21 cellular contexts compared by ENCODE assay signal in genomic region chr10:3631709-3632330, GRCh38.
DNase-seq lines count a peak whose midpoint lies in the region; ATAC-seq, FAIRE-seq and TF ChIP-seq lines count a peak whose summit lies in the region.
"Had no signal": no experiment of that assay in that cellular context is flagged by ENCODE, and none has a peak within 500 bp of the region (broad histone marks: within the 10 kb centered on the region; RNA-seq: fewer than 3 reads in every experiment).

No MANE protein-coding gene starts in this region.

- CTCF ChIA-PET in mammary epithelial cell (lab: Charles Lee; ENCODE audit: low non-redundant PET) (no interaction called here), MCF 10A (lab: Yijun Ruan, JAX) (interaction anchor here (0.5 to 0.7 kb wide), 3 partner anchors 78 to 175 kb away, joined by 3 to 4 read pairs (median 3); no protein-coding TSS in a partner anchor), K562 (lab: Yijun Ruan, JAX; ENCODE audit: low intra/inter-chr PET ratio) (no interaction called here)

- H3K36me3 ChIP-seq in mammary epithelial cell (ENCODE audit: insufficient read depth, low read length): no peaks in the 10 kb centered on the region
- H3K36me3 ChIP-seq in K562 (ENCODE audit: control insufficient read depth, insufficient read depth, low read length): no peaks in the 10 kb centered on the region
- H3K36me3 ChIP-seq: left lung, right lobe of liver, upper lobe of left lung had no signal

- no TSS peak for BruUV-seq in mammary epithelial cell (replicated peaks; lab: Mats Ljungman, UMichigan)
- BruUV-seq in MCF 10A (replicated peaks; lab: Mats Ljungman, UMichigan): no TSS peak
- BruUV-seq in K562 (replicated peaks; lab: Mats Ljungman, UMichigan): no TSS peak

- dilution Hi-C loops in mammary epithelial cell (cut with HindIII; ENCODE audit: low sequenced_read_pairs): no loop called here

- H3K9me3 ChIP-seq in mammary epithelial cell (replicated peaks; ENCODE audit: insufficient read depth, low read length): no peaks in the 10 kb centered on the region
- H3K9me3 ChIP-seq in K562 (replicated peaks; ENCODE audit: control insufficient read depth, insufficient read depth, low read depth, low read length): no peaks in the 10 kb centered on the region
- H3K9me3 ChIP-seq: left lung, right lobe of liver, upper lobe of left lung had no signal

- no peak for TF ChIP-seq RAD21 in K562 (CRISPR knock-in tag; conservative IDR thresholded peaks at IDR 0.05 in 1 of 2, IDR thresholded peaks at IDR 0.05 in 1 of 2)

- no peak overlapping the region for H3K4me3 Mint-ChIP-seq in MCF 10A (ENCODE audit: unreplicated experiment)
- no peak overlapping the region for H3K4me3 Mint-ChIP-seq in stimulated activated naive B cell treated with anti-CD40 and anti-IgM and Interleukin-4, amounts not matched to agents 10 μg/mL and 1 μg/mL and 100 μg/mL, for 72 hours
- H3K4me3 Mint-ChIP-seq: activated naive CD8-positive, alpha-beta T cell; activated T-helper 1 cell treated with anti-CD3 and anti-CD28 coated beads, Interleukin-12 subunit alpha, Interleukin-12 subunit beta, Interleukin-2, Interleukin-4 antibody, amounts not matched to agents 30 ng/mL and 10 ng/mL and 1 ng/mL, durations not matched to agents 14 hours and 24 hours and 36 hours; B cell; natural killer cell; T-helper 2 cell treated with Interferon-gamma antibody and Interleukin-4, amounts not matched to agents 5 μg/mL and 100 μg/mL, for 36 hours had no signal

- H3K9ac ChIP-seq in mammary epithelial cell (ENCODE audit: insufficient read depth, low read length): no peak overlapping the region
- no peak overlapping the region for H3K9ac ChIP-seq in K562 (ENCODE audit: insufficient read depth in 1 of 2, low read depth in 2 of 2, low read length in 2 of 2)

- no peak for TF ChIP-seq EP300 in K562 (IDR thresholded peaks at IDR 0.05; ENCODE audit: low read length)

- no peaks in the 10 kb centered on the region for H3K9me1 ChIP-seq in K562 (ENCODE audit: control insufficient read depth, insufficient read depth, low read length)

- H3K4me1 ChIP-seq in mammary epithelial cell (ENCODE audit: insufficient read depth, low read length) (peaks cover 20% of the 10 kb centered on the region), K562 (replicated peaks in 1 of 2; ENCODE audit: control insufficient read depth in 2 of 2, insufficient read depth in 2 of 2, low read length in 2 of 2) (no peaks in the 10 kb centered on the region)
- H3K4me1 ChIP-seq: left lung, right lobe of liver, upper lobe of left lung had no signal

- H3K27ac Mint-ChIP-seq in MCF 10A (ENCODE audit: low read depth, unreplicated experiment): no peak overlapping the region
- no peak overlapping the region for H3K27ac Mint-ChIP-seq in stimulated activated naive B cell treated with anti-CD40 and anti-IgM and Interleukin-4, amounts not matched to agents 10 μg/mL and 1 μg/mL and 100 μg/mL, for 72 hours
- H3K27ac Mint-ChIP-seq: activated naive CD8-positive, alpha-beta T cell; activated T-helper 1 cell treated with anti-CD3 and anti-CD28 coated beads, Interleukin-12 subunit alpha, Interleukin-12 subunit beta, Interleukin-2, Interleukin-4 antibody, amounts not matched to agents 30 ng/mL and 10 ng/mL and 1 ng/mL, durations not matched to agents 14 hours and 24 hours and 36 hours; B cell; natural killer cell; T-helper 2 cell treated with Interferon-gamma antibody and Interleukin-4, amounts not matched to agents 5 μg/mL and 100 μg/mL, for 36 hours had no signal

- no peak overlapping the region for H3K27ac ChIP-seq in mammary epithelial cell (ENCODE audit: insufficient read depth, low read depth, low read length)
- no peak overlapping the region for H3K27ac ChIP-seq in K562 (ENCODE audit: extremely low read depth, low read depth, low read length)
- H3K27ac ChIP-seq: left lung, right lobe of liver, upper lobe of left lung had no signal

- DNase-seq in mammary epithelial cell (peak; percentile 57), MCF 10A (ENCODE audit: unreplicated experiment) (no peak), K562 (ENCODE audit: extremely low read depth in 1 of 4, low spot score in 3 of 4) (no peak), left kidney (ENCODE audit: low read depth, low spot score) (peak; percentile 35), activated gamma-delta T cell treated with Interleukin-2 at 50 U/mL for 16 hours (no peak)
- DNase-seq in effector CD8-positive, alpha-beta T cell (lab: John Stamatoyannopoulos, UW): no peak
- no peak for DNase-seq in stimulated activated naive B cell treated with anti-CD40 and anti-IgM and Interleukin-4, amounts not matched to agents 10 μg/mL and 1 μg/mL and 100 μg/mL, for 72 hours
- DNase-seq: activated CD4-positive, alpha-beta T cell treated with anti-CD3 and anti-CD28 coated beads, Interleukin-2, amount 50 U/mL, for 1 hour; left lung; MV-4-11; natural killer cell; NCI-H146; NCI-H510A treated with DMSO at 0.1 percent for 48 hours; right lobe of liver; upper lobe of left lung had no signal

- no peak overlapping the region for H2AFZ ChIP-seq in mammary epithelial cell (ENCODE audit: low read depth, low read length)
- no peak overlapping the region for H2AFZ ChIP-seq in K562 (ENCODE audit: low read depth, low read length)

- peaks cover 9% of the 10 kb centered on the region for H3K4me1 Mint-ChIP-seq in MCF 10A (ENCODE audit: insufficient read depth, unreplicated experiment)
- H3K4me1 Mint-ChIP-seq in stimulated activated naive B cell treated with anti-CD40 and anti-IgM and Interleukin-4, amounts not matched to agents 10 μg/mL and 1 μg/mL and 100 μg/mL, for 72 hours: peaks cover 3 to 5% of the 10 kb centered on the region in 2 donors
- H3K4me1 Mint-ChIP-seq: natural killer cell had no signal

- H4K20me1 ChIP-seq in mammary epithelial cell (ENCODE audit: insufficient read depth, low read length) (no peaks in the 10 kb centered on the region), K562 (replicated peaks; ENCODE audit: control insufficient read depth, insufficient read depth, low read length) (peaks cover 3% of the 10 kb centered on the region; the same call in 1 of the 2 replicates)

- WGBS in mammary epithelial cell (ENCODE audit: low coverage, missing lambda C conversion rate): 62% methylated on average over 5 of the region's 5 CpGs
- WGBS in K562 (ENCODE audit: insufficient coverage, low coverage, missing lambda C conversion rate): 5% methylated on average over 5 of the region's 5 CpGs

- no peaks in the 10 kb centered on the region for H3K27me3 Mint-ChIP-seq in MCF 10A (ENCODE audit: insufficient read depth, unreplicated experiment)
- peaks cover 2 to 8% of the 10 kb centered on the region in 2 donors for H3K27me3 Mint-ChIP-seq in stimulated activated naive B cell treated with anti-CD40 and anti-IgM and Interleukin-4, amounts not matched to agents 10 μg/mL and 1 μg/mL and 100 μg/mL, for 72 hours

- no peak for TF ChIP-seq POLR2A in K562 (conservative IDR thresholded peaks at IDR 0.05)

- no peaks in the 10 kb centered on the region for H3K27me3 ChIP-seq in mammary epithelial cell (ENCODE audit: insufficient read depth, low read length)
- H3K27me3 ChIP-seq in K562 (ENCODE audit: control insufficient read depth in 2 of 2, insufficient read depth in 2 of 2, low read length in 2 of 2): peaks cover 0 to 5% of the 10 kb centered on the region in 2 experiments; a peak in 2 of 5 replicates
- H3K27me3 ChIP-seq: left lung, right lobe of liver, upper lobe of left lung had no signal

- H3K4me2 ChIP-seq in mammary epithelial cell (ENCODE audit: insufficient read depth, low read depth, low read length) (no peak overlapping the region), K562 (ENCODE audit: insufficient read depth, low read length) (no peak overlapping the region)

- ATAC-seq in K562 (no peak), HG03469 (IDR thresholded peaks at IDR 0.05; ENCODE audit: unreplicated experiment) (no peak)
- ATAC-seq in stimulated activated naive B cell treated with anti-CD40 and anti-IgM and Interleukin-4, amounts not matched to agents 10 μg/mL and 1 μg/mL and 100 μg/mL, for 72 hours (replicated peaks): no peak
- ATAC-seq: left lung, natural killer cell, right lobe of liver had no signal

- H3K79me2 ChIP-seq in mammary epithelial cell (ENCODE audit: insufficient read depth, low read length): no peaks in the 10 kb centered on the region
- H3K79me2 ChIP-seq in K562 (ENCODE audit: control insufficient read depth, insufficient read depth, low read length): no peaks in the 10 kb centered on the region

- TF ChIP-seq CTCF in mammary epithelial cell (conservative IDR thresholded peaks at IDR 0.05 in 1 of 2, IDR thresholded peaks at IDR 0.05 in 1 of 2; ENCODE audit: extremely low read depth in 1 of 2, insufficient read depth in 1 of 2, low read depth in 1 of 2, low read length in 2 of 2) (no peak), MCF 10A (IDR thresholded peaks at IDR 0.05; ENCODE audit: unreplicated experiment) (no peak), K562 (IDR thresholded peaks at IDR 0.05 in 2 of 3, conservative IDR thresholded peaks at IDR 0.05 in 1 of 3; ENCODE audit: insufficient read depth in 2 of 3, low read depth in 1 of 3, low read length in 3 of 3) (no peak)

- no peaks in the 10 kb centered on the region for H3K9me3 Mint-ChIP-seq in MCF 10A (ENCODE audit: unreplicated experiment)
- H3K9me3 Mint-ChIP-seq in stimulated activated naive B cell treated with anti-CD40 and anti-IgM and Interleukin-4, amounts not matched to agents 10 μg/mL and 1 μg/mL and 100 μg/mL, for 72 hours: peaks cover 0 to 6% of the 10 kb centered on the region in 2 donors
- H3K9me3 Mint-ChIP-seq: natural killer cell; T-helper 2 cell treated with Interferon-gamma antibody and Interleukin-4, amounts not matched to agents 5 μg/mL and 100 μg/mL, for 36 hours had no signal

- in situ Hi-C loops in mammary epithelial cell (cut with MboI; ENCODE audit: low sequenced_read_pairs in 2 of 2) (loop anchor here in 1 of 2 donors (10.0 kb wide), 1 partner anchor 133 kb away; no protein-coding TSS in a partner anchor), K562 (cut with MboI) (no loop called here)

- H3K4me3 ChIP-seq in mammary epithelial cell (replicated peaks in 1 of 3; ENCODE audit: insufficient read depth in 1 of 3, low read depth in 2 of 3, low read length in 3 of 3): no peak overlapping the region
- H3K4me3 ChIP-seq in K562: no peak overlapping the region
- H3K4me3 ChIP-seq: left lung, right lobe of liver, upper lobe of left lung had no signal

- FAIRE-seq in K562 (lab: Jason Lieb, UNC): no peak
- FAIRE-seq: H54 had no signal

- H3K36me3 Mint-ChIP-seq in MCF 10A (ENCODE audit: insufficient read depth, unreplicated experiment): peaks cover 6% of the 10 kb centered on the region
- peaks cover 0 to 2% of the 10 kb centered on the region in 2 donors for H3K36me3 Mint-ChIP-seq in stimulated activated naive B cell treated with anti-CD40 and anti-IgM and Interleukin-4, amounts not matched to agents 10 μg/mL and 1 μg/mL and 100 μg/mL, for 72 hours
- H3K36me3 Mint-ChIP-seq: activated naive CD8-positive, alpha-beta T cell; natural killer cell had no signal

- intact Hi-C loops in mammary epithelial cell (cut with micrococcal nuclease) (no loop called here), MCF 10A (cut with micrococcal nuclease) (no loop called here), K562 (cut with micrococcal nuclease) (no loop called here)

- POLR2A ChIA-PET in MCF 10A (lab: Yijun Ruan, JAX) (interaction anchor here (0.8 to 1.3 kb wide), 3 partner anchors 37 to 164 kb away, joined by 3 to 5 read pairs (median 3); no protein-coding TSS in a partner anchor), K562 (lab: Yijun Ruan, JAX) (interaction anchor here (0.6 to 0.8 kb wide), 2 partner anchors 113 to 153 kb away, joined by 3 to 5 read pairs; partner anchors contain the start of gene KLF6)

Comparison
In these comparisons a context has a peak if more than half of its experiments do, and no peak if none do; other contexts are left out.
1. DNase-seq: peak in mammary epithelial cell (single experiment) and left kidney (single experiment); none in MCF 10A (single experiment), K562 (0 of 4), effector CD8-positive, alpha-beta T cell (single experiment), stimulated activated naive B cell treated with anti-CD40 and anti-IgM and Interleukin-4, amounts not matched to agents 10 μg/mL and 1 μg/mL and 100 μg/mL, for 72 hours (single experiment) and activated gamma-delta T cell treated with Interleukin-2 at 50 U/mL for 16 hours (single experiment).